ENCODE assay signal across 29 cellular contexts in the genomic region with DNA sequence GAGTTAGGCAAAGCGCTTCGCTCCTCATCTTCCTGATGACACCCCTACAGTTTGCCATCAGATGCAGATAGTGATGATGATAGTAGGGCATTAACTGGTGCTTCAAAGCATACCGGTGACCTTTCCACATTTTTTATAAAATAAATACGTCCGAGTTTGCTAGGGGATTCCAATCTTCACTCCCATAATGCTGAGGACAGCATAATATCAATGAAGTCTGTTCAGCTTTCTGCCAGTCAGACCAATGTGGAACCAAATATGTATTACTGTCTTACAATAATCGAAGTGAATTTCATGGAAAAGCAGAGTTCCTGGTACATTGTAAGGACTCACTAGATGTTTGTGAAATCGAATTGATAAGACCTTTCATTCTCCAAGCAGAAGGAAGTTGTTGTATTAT.
"Had no signal": no experiment of that assay in that cellular context is flagged by ENCODE, and none has a peak within 500 bp of the region (broad histone marks: within the 10 kb centered on the region; RNA-seq: fewer than 3 reads in every experiment).

No MANE protein-coding gene starts in this region.

- H3K27me3 ChIP-seq: colonic mucosa, esophagus squamous epithelium, gastrocnemius medialis, heart right ventricle, hepatocyte had no signal

- H3K79me2 ChIP-seq: hepatocyte had no signal

- H3K4me1 ChIP-seq: colonic mucosa, esophagus squamous epithelium, gastrocnemius medialis, lower lobe of right lung had no signal

- H3K4me2 ChIP-seq: hepatocyte had no signal

- H3K9me3 ChIP-seq: colonic mucosa, esophagus squamous epithelium, gastrocnemius medialis, heart right ventricle, lower lobe of right lung, mucosa of descending colon had no signal

- H3K27ac ChIP-seq: colonic mucosa, epithelial cell of prostate, esophagus squamous epithelium, gastrocnemius medialis, heart right ventricle, hepatocyte, lower lobe of right lung had no signal

- FAIRE-seq: endometrium, kidney had no signal

- H2AFZ ChIP-seq: hepatocyte had no signal

- ATAC-seq: effector memory CD8-positive, alpha-beta T cell; esophagus mucosa; gastrocnemius medialis; heart right ventricle; left colon; left lobe of liver; left ventricle myocardium superior; lower lobe of right lung; mucosa of descending colon had no signal

- H3K4me3 ChIP-seq: colonic mucosa, esophagus squamous epithelium, gastrocnemius medialis, heart right ventricle, hepatocyte, lower lobe of right lung, mucosa of descending colon had no signal

- DNase-seq: colonic mucosa; cortex of kidney; effector CD8-positive, alpha-beta T cell; effector memory CD8-positive, alpha-beta T cell; endodermal cell; erythroblast; esophagus squamous epithelium; foreskin fibroblast; foreskin melanocyte; gastrocnemius medialis; glutamatergic neuron; head of caudate nucleus; heart right ventricle; hypothalamus; immature natural killer cell; islet precursor cell; kidney; kidney glomerular epithelial cell; left colon; left ventricle myocardium superior; lower lobe of right lung; mesenchymal stem cell; mucosa of descending colon; naive B cell had no signal

- H3K36me3 ChIP-seq: colonic mucosa, esophagus squamous epithelium, gastrocnemius medialis, heart right ventricle, lower lobe of right lung had no signal
